In genomic region chr9:36188212-36188611, GRCh38 we compare ENCODE assay signal across 14 cellular contexts. TPM values are rescaled to one million over a fixed set of nuclear protein-coding genes. Genes with fewer than 3 reads are reported as not detected.
DNase-seq lines count a peak whose midpoint lies in the region; ATAC-seq and TF ChIP-seq lines count a peak whose summit lies in the region.
"Had no signal": no experiment of that assay in that cellular context is flagged by ENCODE, and none has a peak within 500 bp of the region (broad histone marks: within the 10 kb centered on the region; RNA-seq: fewer than 3 reads in every experiment).

No MANE protein-coding gene starts in this region.

- peaks cover 11% of the 10 kb centered on the region for H3K27me3 Mint-ChIP-seq in activated naive CD8-positive, alpha-beta T cell treated with anti-CD3 and anti-CD28 coated beads, Interleukin-2, amount 10 ng/mL, durations not matched to agents 7 days and 5 days
- H3K27me3 Mint-ChIP-seq in activated naive CD8-positive, alpha-beta T cell treated with anti-CD3 and anti-CD28 coated beads, Interleukin-2, amount 50 U/mL, for 24 hours = peaks cover 6% of the 10 kb centered on the region
- peaks cover 2 to 9% (median 5%) of the 10 kb centered on the region in 3 donors for H3K27me3 Mint-ChIP-seq in immature natural killer cell (ENCODE audit: low read depth in 3 of 3)
- no peaks in the 10 kb centered on the region for H3K27me3 Mint-ChIP-seq in activated T-helper 17 cell treated with anti-CD3 and anti-CD28 coated beads, Interleukin-2, amount 50 U/mL, for 72 hours

- H3K4me3 Mint-ChIP-seq in activated naive CD8-positive, alpha-beta T cell treated with anti-CD3 and anti-CD28 coated beads, Interleukin-2, amount 10 ng/mL, durations not matched to agents 7 days and 5 days = no peak overlapping the region
- H3K4me3 Mint-ChIP-seq in activated naive CD8-positive, alpha-beta T cell treated with anti-CD3 and anti-CD28 coated beads, Interleukin-2, amount 50 U/mL, for 24 hours = no peak overlapping the region
- peak overlapping the region in 2 of 5 donors; percentile 31 to 45 for H3K4me3 Mint-ChIP-seq in immature natural killer cell
- H3K4me3 Mint-ChIP-seq in activated T-helper 17 cell treated with anti-CD3 and anti-CD28 coated beads, Interleukin-2, amount 50 U/mL, for 72 hours = no peak overlapping the region

- POLR2A ChIA-PET in activated naive CD8-positive, alpha-beta T cell treated with anti-CD3 and anti-CD28 coated beads, Interleukin-2, amount 10 ng/mL, durations not matched to agents 7 days and 5 days (lab: Charles Lee) = no interaction called here

- H3K4me1 ChIP-seq in sigmoid colon (peaks cover 0 to 26% (median 22%) of the 10 kb centered on the region in 4 donors), prostate gland (replicated peaks) (peaks cover 5% of the 10 kb centered on the region)

- no peak for TF ChIP-seq EP300 in sigmoid colon (IDR thresholded peaks at IDR 0.05)

- H3K9me3 ChIP-seq in sigmoid colon (no peaks in the 10 kb centered on the region), prostate gland (no peaks in the 10 kb centered on the region)
- H3K9me3 ChIP-seq: BLaER1 had no signal

- WGBS in sigmoid colon, 2 donors = 94 to 95% methylated on average over 5 of the region's 5 CpGs
- WGBS in prostate gland = 62% methylated on average over 5 of the region's 5 CpGs

- ATAC-seq in activated naive CD8-positive, alpha-beta T cell treated with anti-CD3 and anti-CD28 coated beads, Interleukin-2, amount 10 ng/mL, durations not matched to agents 7 days and 5 days (ENCODE audit: low read depth) = no peak
- ATAC-seq in activated naive CD8-positive, alpha-beta T cell treated with anti-CD3 and anti-CD28 coated beads, Interleukin-2, amount 50 U/mL, for 24 hours = no peak
- no peak for ATAC-seq in activated T-helper 17 cell treated with anti-CD3 and anti-CD28 coated beads, Interleukin-2, amount 50 U/mL, for 72 hours (replicated peaks)
- ATAC-seq in HG03565 (IDR thresholded peaks at IDR 0.05; ENCODE audit: unreplicated experiment) = no peak

- H3K4me3 ChIP-seq in sigmoid colon (no peak overlapping the region), prostate gland (no peak overlapping the region)
- H3K4me3 ChIP-seq: BLaER1 had no signal

- peak overlapping the region; percentile 18 for H3K27ac Mint-ChIP-seq in activated naive CD8-positive, alpha-beta T cell treated with anti-CD3 and anti-CD28 coated beads, Interleukin-2, amount 10 ng/mL, durations not matched to agents 7 days and 5 days
- no peak overlapping the region for H3K27ac Mint-ChIP-seq in activated naive CD8-positive, alpha-beta T cell treated with anti-CD3 and anti-CD28 coated beads, Interleukin-2, amount 50 U/mL, for 24 hours
- H3K27ac Mint-ChIP-seq in immature natural killer cell = peak overlapping the region; percentile 29 to 87 (median 78)
- H3K27ac Mint-ChIP-seq in activated T-helper 17 cell treated with anti-CD3 and anti-CD28 coated beads, Interleukin-2, amount 50 U/mL, for 72 hours = no peak overlapping the region
- H3K27ac Mint-ChIP-seq: H9 had no signal

- peaks cover 1% of the 10 kb centered on the region for H3K36me3 Mint-ChIP-seq in activated naive CD8-positive, alpha-beta T cell treated with anti-CD3 and anti-CD28 coated beads, Interleukin-2, amount 10 ng/mL, durations not matched to agents 7 days and 5 days
- peaks cover 8% of the 10 kb centered on the region for H3K36me3 Mint-ChIP-seq in activated naive CD8-positive, alpha-beta T cell treated with anti-CD3 and anti-CD28 coated beads, Interleukin-2, amount 50 U/mL, for 24 hours (ENCODE audit: low read depth)
- H3K36me3 Mint-ChIP-seq in immature natural killer cell = no peaks in the 10 kb centered on the region
- peaks cover 4% of the 10 kb centered on the region for H3K36me3 Mint-ChIP-seq in activated T-helper 17 cell treated with anti-CD3 and anti-CD28 coated beads, Interleukin-2, amount 50 U/mL, for 72 hours (ENCODE audit: low read depth)

- DNase-seq in activated naive CD8-positive, alpha-beta T cell treated with anti-CD3 and anti-CD28 coated beads, Interleukin-2, amount 10 ng/mL, durations not matched to agents 7 days and 5 days = no peak
- DNase-seq in activated naive CD8-positive, alpha-beta T cell treated with anti-CD3 and anti-CD28 coated beads, Interleukin-2, amount 50 U/mL, for 24 hours = no peak
- DNase-seq in immature natural killer cell (no peak), sigmoid colon (peak; percentile 21), DMS53 (lab: John Stamatoyannopoulos, UW) (no peak), prostate gland (ENCODE audit: low spot score) (no peak)
- DNase-seq: 8988T, AML-193, GOT3, H9 had no signal

- intact Hi-C loops in sigmoid colon (cut with DNase I) (no loop called here), prostate gland (cut with DNase I) (loop anchor here (2.0 kb wide), 1 partner anchor 141 kb away; no protein-coding TSS in a partner anchor)

- no peaks in the 10 kb centered on the region for H3K9me3 Mint-ChIP-seq in activated naive CD8-positive, alpha-beta T cell treated with anti-CD3 and anti-CD28 coated beads, Interleukin-2, amount 10 ng/mL, durations not matched to agents 7 days and 5 days
- H3K9me3 Mint-ChIP-seq in activated naive CD8-positive, alpha-beta T cell treated with anti-CD3 and anti-CD28 coated beads, Interleukin-2, amount 50 U/mL, for 24 hours = no peaks in the 10 kb centered on the region
- no peaks in the 10 kb centered on the region for H3K9me3 Mint-ChIP-seq in immature natural killer cell
- H3K9me3 Mint-ChIP-seq in activated T-helper 17 cell treated with anti-CD3 and anti-CD28 coated beads, Interleukin-2, amount 50 U/mL, for 72 hours = no peaks in the 10 kb centered on the region

- no peak for TF ChIP-seq POLR2A in sigmoid colon (IDR thresholded peaks at IDR 0.05)
- no peak for TF ChIP-seq POLR2A in prostate gland (IDR thresholded peaks at IDR 0.05)

- H3K36me3 ChIP-seq in sigmoid colon (no peaks in the 10 kb centered on the region), prostate gland (no peaks in the 10 kb centered on the region)
- H3K36me3 ChIP-seq: BLaER1 had no signal

- peaks cover 31% of the 10 kb centered on the region for H3K4me1 Mint-ChIP-seq in activated naive CD8-positive, alpha-beta T cell treated with anti-CD3 and anti-CD28 coated beads, Interleukin-2, amount 10 ng/mL, durations not matched to agents 7 days and 5 days
- peaks cover 27% of the 10 kb centered on the region for H3K4me1 Mint-ChIP-seq in activated naive CD8-positive, alpha-beta T cell treated with anti-CD3 and anti-CD28 coated beads, Interleukin-2, amount 50 U/mL, for 24 hours
- H3K4me1 Mint-ChIP-seq in immature natural killer cell = peaks cover 51 to 56% of the 10 kb centered on the region in 2 donors
- peaks cover 15% of the 10 kb centered on the region for H3K4me1 Mint-ChIP-seq in activated T-helper 17 cell treated with anti-CD3 and anti-CD28 coated beads, Interleukin-2, amount 50 U/mL, for 72 hours

- TF ChIP-seq CTCF in sigmoid colon (IDR thresholded peaks at IDR 0.05) (no peak), prostate gland (IDR thresholded peaks at IDR 0.05) (no peak)

- H3K27ac ChIP-seq in sigmoid colon (no peak overlapping the region), prostate gland (no peak overlapping the region)
- H3K27ac ChIP-seq: BLaER1 had no signal

- no peaks in the 10 kb centered on the region for H3K27me3 ChIP-seq in sigmoid colon
- no peaks in the 10 kb centered on the region for H3K27me3 ChIP-seq in prostate gland (replicated peaks; ENCODE audit: insufficient read depth)
- H3K27me3 ChIP-seq: BLaER1 had no signal

RNA-seq across cellular contexts. Expression of gene CLTA, which starts 2.5 kb away (rescaled TPM):
- total RNA-seq in activated naive CD8-positive, alpha-beta T cell treated with anti-CD3 and anti-CD28 coated beads, Interleukin-2, amount 10 ng/mL, durations not matched to agents 7 days and 5 days = 100 to 1,000 TPM; 119 to 123 TPM
- polyA plus RNA-seq in immature natural killer cell (100 to 1,000 TPM in 1 of 3 donors, 10 to 100 TPM in 2; 62.2 to 121 (median 89.0) TPM), sigmoid colon (100 to 1,000 TPM; 293 to 299 (median 295) TPM)
- total RNA-seq in sigmoid colon (100 to 1,000 TPM; 151 to 176 (median 169) TPM), prostate gland (100 to 1,000 TPM; 210 to 259 TPM)
- total RNA-seq in activated T-helper 17 cell treated with anti-CD3 and anti-CD28 coated beads, Interleukin-2, amount 50 U/mL, for 72 hours = 100 to 1,000 TPM in 1 of 2 donors, 10 to 100 TPM in 1; 69.3 to 166 TPM

RNA-seq across cellular contexts. Expression of gene CCIN, which starts 19.0 kb away (rescaled TPM):
- under 1 TPM; 0.14 to 0.26 TPM for total RNA-seq in activated naive CD8-positive, alpha-beta T cell treated with anti-CD3 and anti-CD28 coated beads, Interleukin-2, amount 10 ng/mL, durations not matched to agents 7 days and 5 days
- polyA plus RNA-seq in immature natural killer cell (under 1 TPM in 1 of 3 donors, not detected in 2; 0.43 TPM), sigmoid colon (under 1 TPM in 1 of 3 donors, not detected in 2; 0.07 TPM)
- total RNA-seq in sigmoid colon (1 to 10 TPM in 1 of 4 donors, under 1 TPM in 2, not detected in 1; 0.71 to 2.5 (median 0.95) TPM), prostate gland (1 to 10 TPM in 1 of 2 donors, under 1 TPM in 1; 0.18 to 3.0 TPM)
- total RNA-seq in activated T-helper 17 cell treated with anti-CD3 and anti-CD28 coated beads, Interleukin-2, amount 50 U/mL, for 72 hours = not detected
- total RNA-seq: H9, HT1080 had no signal

RNA-seq across cellular contexts. Expression of gene GLIPR2, which starts 51.7 kb away (rescaled TPM):
- total RNA-seq in activated naive CD8-positive, alpha-beta T cell treated with anti-CD3 and anti-CD28 coated beads, Interleukin-2, amount 10 ng/mL, durations not matched to agents 7 days and 5 days = 10 to 100 TPM; 56.5 to 58.1 TPM
- 100 to 1,000 TPM; 327 to 486 (median 374) TPM for polyA plus RNA-seq in immature natural killer cell
- total RNA-seq in sigmoid colon = 10 to 100 TPM; 57.3 to 90.6 (median 77.6) TPM
- polyA plus RNA-seq in sigmoid colon = 10 to 100 TPM; 29.8 to 42.0 (median 32.5) TPM
- 10 to 100 TPM; 10.2 to 10.7 TPM for total RNA-seq in activated T-helper 17 cell treated with anti-CD3 and anti-CD28 coated beads, Interleukin-2, amount 50 U/mL, for 72 hours
- total RNA-seq in prostate gland = 10 to 100 TPM; 21.6 to 36.5 TPM

Comparison
In these comparisons a context has a peak if more than half of its experiments do, and no peak if none do; other contexts are left out.
1. H3K27ac Mint-ChIP-seq: peak in activated naive CD8-positive, alpha-beta T cell treated with anti-CD3 and anti-CD28 coated beads, Interleukin-2, amount 10 ng/mL, durations not matched to agents 7 days and 5 days (single experiment) and immature natural killer cell (6 of 6); none in activated naive CD8-positive, alpha-beta T cell treated with anti-CD3 and anti-CD28 coated beads, Interleukin-2, amount 50 U/mL, for 24 hours (single experiment) and activated T-helper 17 cell treated with anti-CD3 and anti-CD28 coated beads, Interleukin-2, amount 50 U/mL, for 72 hours (single experiment).